ENCODE assay signal across 23 cellular contexts in genomic region chr5:83354958-83355357, GRCh38.
"Had no signal": no experiment of that assay in that cellular context is flagged by ENCODE, and none has a peak within 500 bp of the region (broad histone marks: within the 10 kb centered on the region; RNA-seq: fewer than 3 reads in every experiment).

No MANE protein-coding gene starts in this region.

- DNase-seq: activated CD8-positive, alpha-beta memory T cell treated with anti-CD3 and anti-CD28 coated beads for 24 hours; activated CD8-positive, alpha-beta memory T cell treated with anti-CD3 and anti-CD28 coated beads, Interleukin-2, amount 50 U/mL, for 4 hours; activated naive CD4-positive, alpha-beta T cell treated with Interleukin-2 at 50 U/mL for 16 hours; activated naive CD8-positive, alpha-beta T cell treated with anti-CD3 and anti-CD28 coated beads, Interleukin-2, amount 10 ng/mL, durations not matched to agents 7 days and 5 days; activated T-cell treated with anti-CD3 and anti-CD28 coated beads, Interleukin-2, amount 50 U/mL, for 24 hours; amniotic stem cell; effector memory CD8-positive, alpha-beta T cell; esophagus squamous epithelium; gastrocnemius medialis; head of caudate nucleus; left colon; mucosa of descending colon; nephron progenitor cell; posterior cingulate gyrus; right lobe of liver; stimulated activated CD4-positive, alpha-beta T cell treated with anti-CD3 and anti-CD28 coated beads, Interleukin-1b, Interleukin-23, amount 100 ng/mL, for 48 hours; substantia nigra; thyroid gland had no signal

- H3K27ac ChIP-seq: breast epithelium, esophagus squamous epithelium, gastrocnemius medialis, right lobe of liver, skin epidermis, thyroid gland, VCaP had no signal

- H3K9me3 ChIP-seq: gastrocnemius medialis, right lobe of liver, thyroid gland had no signal

- FAIRE-seq: colon, keratinocyte had no signal

- H3K36me3 ChIP-seq: breast epithelium, esophagus squamous epithelium, gastrocnemius medialis, right lobe of liver, thyroid gland had no signal

- H3K27me3 ChIP-seq: breast epithelium, esophagus squamous epithelium, gastrocnemius medialis, right lobe of liver, thyroid gland had no signal

- ATAC-seq: effector memory CD8-positive, alpha-beta T cell; gastrocnemius medialis; left colon; mucosa of descending colon; right lobe of liver had no signal

- H3K4me3 ChIP-seq: breast epithelium, esophagus squamous epithelium, gastrocnemius medialis, mucosa of descending colon, right lobe of liver, skin epidermis, thyroid gland had no signal
